9 cellular contexts compared by ENCODE assay signal in genomic region chr10:49160110-49160509, GRCh38. TPM values are rescaled to one million over a fixed set of nuclear protein-coding genes. Genes with fewer than 3 reads are reported as not detected.
"Had no signal": no experiment of that assay in that cellular context is flagged by ENCODE, and none has a peak within 500 bp of the region (broad histone marks: within the 10 kb centered on the region; RNA-seq: fewer than 3 reads in every experiment).

No MANE protein-coding gene starts in this region.

- H3K9me3 Mint-ChIP-seq: IgD-negative memory B cell had no signal

- H3K27ac ChIP-seq: HL-60, KMS-11 had no signal

- H3K4me2 ChIP-seq: KMS-11 had no signal

- ATAC-seq: HepG2 had no signal

- FAIRE-seq: HepG2, HTR-8/SVneo had no signal

- H3K9ac ChIP-seq: KMS-11 had no signal

- H3K4me3 Mint-ChIP-seq: IgD-negative memory B cell had no signal

- DNase-seq: KBM-7, KG1 had no signal

- H3K27ac Mint-ChIP-seq: IgD-negative memory B cell had no signal

RNA-seq across cellular contexts. Expression of gene FAM170B, which starts 26.3 kb away (rescaled TPM):
- total RNA-seq: HepG2, HT-29, HT1080 had no signal
- polyA plus RNA-seq: HepG2, IgD-negative memory B cell had no signal

RNA-seq across cellular contexts. Expression of gene TMEM273, which starts 28.1 kb away (rescaled TPM):
- total RNA-seq: HepG2, HT-29, HT1080 had no signal
- polyA plus RNA-seq: HepG2 had no signal

RNA-seq across cellular contexts. Expression of gene VSTM4, which starts 44.8 kb away (rescaled TPM):
- total RNA-seq: HepG2, HT-29 had no signal
- polyA plus RNA-seq: HepG2, IgD-negative memory B cell had no signal
